Comparison of ENCODE assay signal across 30 cellular contexts in the genomic region with DNA sequence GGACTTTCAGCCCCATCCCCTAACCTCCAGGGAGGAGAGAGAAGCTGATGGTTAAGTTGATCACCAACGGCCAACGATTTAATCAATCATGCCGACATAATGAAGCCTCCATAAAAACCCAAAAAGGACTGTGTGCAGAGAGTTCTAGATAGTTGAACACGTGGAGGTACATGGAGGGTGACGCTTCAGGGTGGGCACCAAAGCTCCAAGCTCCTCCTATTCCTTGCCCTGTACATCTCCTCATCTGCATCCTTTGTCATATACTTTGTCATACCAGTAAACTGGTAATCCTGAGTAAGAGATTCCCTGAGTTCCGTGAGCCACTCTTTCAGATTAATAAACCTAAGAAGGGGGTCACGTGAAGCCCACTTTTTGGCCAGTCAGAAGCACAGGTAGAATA. TPM values are rescaled to one million over a fixed set of nuclear protein-coding genes. Genes with fewer than 3 reads are reported as not detected.
DNase-seq lines count a peak whose midpoint lies in the region; ATAC-seq and TF ChIP-seq lines count a peak whose summit lies in the region.
"Had no signal": no experiment of that assay in that cellular context is flagged by ENCODE, and none has a peak within 500 bp of the region (broad histone marks: within the 10 kb centered on the region; RNA-seq: fewer than 3 reads in every experiment).

No MANE protein-coding gene starts in this region.

- peak; percentile 53 for DNase-seq in esophagus muscularis mucosa (ENCODE audit: extremely low spot score)
- DNase-seq in 8988T = no peak
- no peak for DNase-seq in NCI-H774 (lab: John Stamatoyannopoulos, UW)
- DNase-seq: ACHN; AML-193; BE2C; C1 segment of cervical spinal cord; Caco-2; Calu3; CD4-positive, alpha-beta memory T cell; CD4-positive, alpha-beta T cell; CD4-positive, CD25-positive, alpha-beta regulatory T cell; CD8-positive, alpha-beta memory T cell; CD8-positive, alpha-beta T cell; COR-L47; DMS 273 treated with DMSO at 0.1 percent for 48 hours; DMS153; DMS53; DMS79; DMS79 treated with DMSO at 0.1 percent for 48 hours; DND-41; EL had no signal

- H3K4me1 ChIP-seq in esophagus muscularis mucosa = peaks cover 14 to 22% (median 20%) of the 10 kb centered on the region in 4 donors
- H3K4me1 ChIP-seq: Caco-2 had no signal

- H3K36me3 Mint-ChIP-seq in activated T-helper 17 cell treated with anti-CD3 and anti-CD28 coated beads, Interleukin-2, amount 50 U/mL, for 72 hours (ENCODE audit: low read depth) = peaks cover 37% of the 10 kb centered on the region

- no peaks in the 10 kb centered on the region for H3K27me3 Mint-ChIP-seq in activated T-helper 17 cell treated with anti-CD3 and anti-CD28 coated beads, Interleukin-2, amount 50 U/mL, for 72 hours
- H3K27me3 Mint-ChIP-seq: B cell; CD4-positive, alpha-beta memory T cell; CD4-positive, alpha-beta T cell; CD4-positive, CD25-positive, alpha-beta regulatory T cell had no signal

- no peak for ATAC-seq in activated T-helper 17 cell treated with anti-CD3 and anti-CD28 coated beads, Interleukin-2, amount 50 U/mL, for 72 hours (replicated peaks)
- ATAC-seq: A549; CD8-positive, alpha-beta T cell had no signal

- H3K4me3 Mint-ChIP-seq in activated T-helper 17 cell treated with anti-CD3 and anti-CD28 coated beads, Interleukin-2, amount 50 U/mL, for 72 hours = no peak overlapping the region
- H3K4me3 Mint-ChIP-seq: B cell; CD14-positive monocyte; CD4-positive, alpha-beta T cell; CD8-positive, alpha-beta T cell had no signal

- TF ChIP-seq EP300 in esophagus muscularis mucosa (IDR thresholded peaks at IDR 0.05) = no peak

- H3K27me3 ChIP-seq in esophagus muscularis mucosa = no peaks in the 10 kb centered on the region
- H3K27me3 ChIP-seq: BE2C; BLaER1; BLaER1 treated with 17β-estradiol and CSF1 and Interleukin-3, amounts not matched to agents 10 nM and 100 nM had no signal

- intact Hi-C loops in esophagus muscularis mucosa (cut with DNase I) = loop anchor here (5.0 kb wide), 1 partner anchor 647 kb away; no protein-coding TSS in a partner anchor

- peak overlapping the region; percentile 49 for H3K27ac Mint-ChIP-seq in activated T-helper 17 cell treated with anti-CD3 and anti-CD28 coated beads, Interleukin-2, amount 50 U/mL, for 72 hours
- H3K27ac Mint-ChIP-seq: B cell; CD14-positive monocyte; CD4-positive, alpha-beta T cell; CD8-positive, alpha-beta T cell had no signal

- no peaks in the 10 kb centered on the region for H3K9me3 ChIP-seq in esophagus muscularis mucosa
- H3K9me3 ChIP-seq: A549, BE2C, Caco-2 had no signal

- no peak overlapping the region for H3K4me3 ChIP-seq in esophagus muscularis mucosa
- H3K4me3 ChIP-seq: A549; BLaER1; BLaER1 treated with 17β-estradiol and CSF1 and Interleukin-3, amounts not matched to agents 10 nM and 100 nM had no signal

- no peaks in the 10 kb centered on the region for H3K9me3 Mint-ChIP-seq in activated T-helper 17 cell treated with anti-CD3 and anti-CD28 coated beads, Interleukin-2, amount 50 U/mL, for 72 hours
- H3K9me3 Mint-ChIP-seq: CD4-positive, alpha-beta memory T cell; CD4-positive, alpha-beta T cell; CD4-positive, CD25-positive, alpha-beta regulatory T cell; CD8-positive, alpha-beta memory T cell; CD8-positive, alpha-beta T cell had no signal

- H3K4me1 Mint-ChIP-seq in activated T-helper 17 cell treated with anti-CD3 and anti-CD28 coated beads, Interleukin-2, amount 50 U/mL, for 72 hours = peaks cover 19% of the 10 kb centered on the region

- no peak for TF ChIP-seq CTCF in esophagus muscularis mucosa (IDR thresholded peaks at IDR 0.05)

- TF ChIP-seq POLR2A in esophagus muscularis mucosa (IDR thresholded peaks at IDR 0.05; ENCODE audit: low read depth) = no peak

- WGBS in esophagus muscularis mucosa = 96% methylated on average over 7 of the region's 7 CpGs

- no peak overlapping the region for H3K27ac ChIP-seq in esophagus muscularis mucosa (replicated peaks in 1 of 4)
- H3K27ac ChIP-seq: 22Rv1; A549; BLaER1; BLaER1 treated with 17β-estradiol and CSF1 and Interleukin-3, amounts not matched to agents 10 nM and 100 nM; C4-2B had no signal

- H3K36me3 ChIP-seq in esophagus muscularis mucosa = peaks cover 0 to 45% (median 25%) of the 10 kb centered on the region in 4 donors
- H3K36me3 ChIP-seq: BE2C had no signal

RNA-seq across cellular contexts. Expression of a gene that starts 3.7 kb away (rescaled TPM):
- total RNA-seq in activated T-helper 17 cell treated with anti-CD3 and anti-CD28 coated beads, Interleukin-2, amount 50 U/mL, for 72 hours = 10 to 100 TPM; 19.6 to 36.3 TPM
- total RNA-seq in esophagus muscularis mucosa = 10 to 100 TPM in 1 of 4 donors, 1 to 10 TPM in 3; 3.6 to 14.1 (median 6.0) TPM
